ENCODE assay signal across 8 cellular contexts in genomic region chr4:101527186-101527585, GRCh38.
DNase-seq lines count a peak whose midpoint lies in the region; ATAC-seq and TF ChIP-seq lines count a peak whose summit lies in the region.

No MANE protein-coding gene starts in this region.

- no peak for TF ChIP-seq EP300 in gastroesophageal sphincter (IDR thresholded peaks at IDR 0.05)

- H3K27me3 Mint-ChIP-seq in MCF 10A (ENCODE audit: insufficient read depth, unreplicated experiment), result no peaks in the 10 kb centered on the region

- no peak overlapping the region for H3K4me3 Mint-ChIP-seq in MCF 10A (ENCODE audit: unreplicated experiment)

- 57 to 67% methylated on average over 1 to 2 of the region's 2 CpGs for WGBS in gastroesophageal sphincter (ENCODE audit: low coverage in 1 of 2), 2 donors

- no peaks in the 10 kb centered on the region for H3K36me3 Mint-ChIP-seq in MCF 10A (ENCODE audit: insufficient read depth, unreplicated experiment)

- H3K36me3 ChIP-seq in breast epithelium, result no peaks in the 10 kb centered on the region
- no peaks in the 10 kb centered on the region for H3K36me3 ChIP-seq in gastroesophageal sphincter
- H3K36me3 ChIP-seq in left lung, result no peaks in the 10 kb centered on the region

- H3K27me3 ChIP-seq in breast epithelium, result no peaks in the 10 kb centered on the region
- no peaks in the 10 kb centered on the region for H3K27me3 ChIP-seq in gastroesophageal sphincter
- H3K27me3 ChIP-seq in left lung, result no peaks in the 10 kb centered on the region

- no peak overlapping the region for H3K4me3 ChIP-seq in breast epithelium
- H3K4me3 ChIP-seq in gastroesophageal sphincter, result no peak overlapping the region
- H3K4me3 ChIP-seq in left lung, result no peak overlapping the region

- TF ChIP-seq CTCF in MCF 10A (IDR thresholded peaks at IDR 0.05; ENCODE audit: unreplicated experiment) (no peak), breast epithelium (IDR thresholded peaks at IDR 0.05) (no peak), gastroesophageal sphincter (IDR thresholded peaks at IDR 0.05) (no peak), left lung (IDR thresholded peaks at IDR 0.05) (no peak)

- peaks cover 0 to 4% of the 10 kb centered on the region in 2 donors for H3K9me3 ChIP-seq in breast epithelium
- H3K9me3 ChIP-seq in gastroesophageal sphincter, result no peaks in the 10 kb centered on the region
- no peaks in the 10 kb centered on the region for H3K9me3 ChIP-seq in left lung

- intact Hi-C loops in MCF 10A (cut with micrococcal nuclease), result no loop called here
- intact Hi-C loops in breast epithelium (cut with DNase I; ENCODE audit: low total_unique reads), result loop anchor here (5.0 kb wide), 1 partner anchor 1125 kb away; no protein-coding TSS in a partner anchor
- intact Hi-C loops in left lung (cut with DNase I), result no loop called here

- H3K9me3 Mint-ChIP-seq in MCF 10A (ENCODE audit: unreplicated experiment), result no peaks in the 10 kb centered on the region

- ATAC-seq in gastroesophageal sphincter, result no peak
- no peak for ATAC-seq in left lung

- H3K27ac ChIP-seq in breast epithelium (no peak overlapping the region), substantia nigra (ENCODE audit: low read depth, low read length, poor library complexity, severe bottlenecking) (no peak overlapping the region), gastroesophageal sphincter (no peak overlapping the region), left lung (no peak overlapping the region)

- POLR2A ChIA-PET in MCF 10A (lab: Yijun Ruan, JAX), result no interaction called here

- DNase-seq in MCF 10A (ENCODE audit: unreplicated experiment) (peak; percentile 0), breast epithelium (ENCODE audit: low spot score in 2 of 2) (no peak), T follicular helper cell (ENCODE audit: low read depth) (peak; percentile 5), substantia nigra (lab: John Stamatoyannopoulos, UW) (no peak), left lung (no peak)
- DNase-seq in central memory CD4-positive, alpha-beta T cell, result peak; percentile 83
- DNase-seq in stimulated activated naive CD4-positive, alpha-beta T cell treated with Interleukin-2 at 50 U/mL for 16 hours (lab: John Stamatoyannopoulos, UW), result peak; percentile 73

- CTCF ChIA-PET in MCF 10A (lab: Yijun Ruan, JAX), result interaction anchor here (0.6 to 0.9 kb wide), 3 partner anchors 138 to 359 kb away, joined by 3 read pairs; no protein-coding TSS in a partner anchor

- H3K4me1 Mint-ChIP-seq in MCF 10A (ENCODE audit: insufficient read depth, unreplicated experiment), result no peaks in the 10 kb centered on the region

- BruUV-seq in MCF 10A (replicated peaks; lab: Mats Ljungman, UMichigan), result no TSS peak

- H3K27ac Mint-ChIP-seq in MCF 10A (ENCODE audit: low read depth, unreplicated experiment), result no peak overlapping the region

- H3K4me1 ChIP-seq in breast epithelium (no peaks in the 10 kb centered on the region), gastroesophageal sphincter (no peaks in the 10 kb centered on the region), left lung (no peaks in the 10 kb centered on the region)

- TF ChIP-seq POLR2A in breast epithelium (IDR thresholded peaks at IDR 0.05), result no peak
- no peak for TF ChIP-seq POLR2A in gastroesophageal sphincter (IDR thresholded peaks at IDR 0.05)

Comparison
In these comparisons a context has a peak if more than half of its experiments do, and no peak if none do; other contexts are left out.
1. DNase-seq: peak in MCF 10A (single experiment), T follicular helper cell (single experiment), central memory CD4-positive, alpha-beta T cell (single experiment) and stimulated activated naive CD4-positive, alpha-beta T cell treated with Interleukin-2 at 50 U/mL for 16 hours (single experiment); none in breast epithelium (0 of 2), substantia nigra (0 of 49) and left lung (0 of 2).